8 cellular contexts compared by ENCODE assay signal in the genomic region with DNA sequence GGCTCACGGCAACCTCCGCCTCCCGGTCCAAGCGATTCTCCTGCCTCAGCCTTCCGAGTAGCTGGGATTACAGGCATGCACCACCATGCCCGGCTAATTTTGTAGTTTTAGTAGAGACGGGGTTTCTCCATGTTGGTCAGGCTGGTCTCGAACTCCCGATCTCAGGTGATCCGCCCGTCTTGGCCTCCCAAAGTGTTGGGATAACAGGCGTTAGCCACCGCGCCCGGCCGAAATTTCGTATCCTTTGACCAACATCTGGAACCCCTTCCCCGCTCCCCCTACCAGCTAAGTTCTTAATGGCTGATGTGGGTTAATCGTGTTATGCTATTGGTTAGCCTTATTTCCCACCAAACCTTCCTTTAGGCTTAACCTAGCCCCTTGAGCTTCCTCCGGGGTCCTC.
DNase-seq lines count a peak whose midpoint lies in the region; ATAC-seq, FAIRE-seq and TF ChIP-seq lines count a peak whose summit lies in the region.
"Not testable (repeated sequence)": the region's sequence is repeated elsewhere in the genome, so short reads cannot be mapped to it uniquely, and the experiment has no call there.

No MANE protein-coding gene starts in this region.

- H3K79me2 ChIP-seq in ACC112 (ENCODE audit: control insufficient read depth, insufficient read depth, low read length, unreplicated experiment), result not testable (repeated sequence)

- H3K4me1 ChIP-seq in ACC112 (ENCODE audit: control insufficient read depth, insufficient read depth, low read length, unreplicated experiment) (peaks cover 40% of the 10 kb centered on the region), esophagus muscularis mucosa (peaks cover 22 to 38% (median 34%) of the 10 kb centered on the region in 4 donors)
- not testable (repeated sequence) for H3K4me1 ChIP-seq in kidney (ENCODE audit: control insufficient read depth in 1 of 2, insufficient read depth in 1 of 2, low read depth in 1 of 2, low read length in 2 of 2)

- ATAC-seq in stimulated activated memory B cell treated with anti-CD40 and anti-IgM and Interleukin-4, amounts not matched to agents 10 μg/mL and 1 μg/mL and 100 μg/mL, for 72 hours, result not testable (repeated sequence)

- H3K9me3 Mint-ChIP-seq in HFFc6; activated CD4-positive, alpha-beta T cell treated with anti-CD3 and anti-CD28 coated beads, Interleukin-2, amount 10 ng/mL, durations not matched to agents 7 days and 5 days; nephron progenitor cell; stimulated activated memory B cell treated with anti-CD40 and anti-IgM and Interleukin-4, amounts not matched to agents 10 μg/mL and 1 μg/mL and 100 μg/mL, for 72 hours: not testable (repeated sequence)

- H3K4me3 ChIP-seq in ACC112 (ENCODE audit: low read depth, low read length) (peak overlapping the region; percentile 79), astrocyte of the spinal cord (ENCODE audit: low read depth, low read length) (peak overlapping the region; percentile 32), esophagus muscularis mucosa (peak overlapping the region; percentile 57 to 75 (median 68)), kidney (ENCODE audit: low read length in 2 of 2) (peak overlapping the region; percentile 51 to 66)

- H3K4me3 Mint-ChIP-seq in HFFc6, result peak overlapping the region; percentile 83; the same call in 1 of the 2 replicates
- H3K4me3 Mint-ChIP-seq in activated CD4-positive, alpha-beta T cell treated with anti-CD3 and anti-CD28 coated beads, Interleukin-2, amount 10 ng/mL, durations not matched to agents 7 days and 5 days, result peak overlapping the region; percentile 78
- H3K4me3 Mint-ChIP-seq in nephron progenitor cell, result peak overlapping the region; percentile 67
- H3K4me3 Mint-ChIP-seq in stimulated activated memory B cell treated with anti-CD40 and anti-IgM and Interleukin-4, amounts not matched to agents 10 μg/mL and 1 μg/mL and 100 μg/mL, for 72 hours, result peak overlapping the region; percentile 76

- DNase-seq in HFFc6; activated CD4-positive, alpha-beta T cell treated with anti-CD3 and anti-CD28 coated beads, Interleukin-2, amount 10 ng/mL, durations not matched to agents 7 days and 5 days; astrocyte of the spinal cord (ENCODE audit: low read depth, low spot score); esophagus muscularis mucosa (ENCODE audit: extremely low spot score); kidney; nephron progenitor cell: not testable (repeated sequence)

- not testable (repeated sequence) for TF ChIP-seq EP300 in esophagus muscularis mucosa (IDR thresholded peaks at IDR 0.05)

- not testable (repeated sequence) for FAIRE-seq in kidney (lab: Jason Lieb, UNC)

- H3K27me3 Mint-ChIP-seq in HFFc6 (ENCODE audit: insufficient read depth); activated CD4-positive, alpha-beta T cell treated with anti-CD3 and anti-CD28 coated beads, Interleukin-2, amount 10 ng/mL, durations not matched to agents 7 days and 5 days; stimulated activated memory B cell treated with anti-CD40 and anti-IgM and Interleukin-4, amounts not matched to agents 10 μg/mL and 1 μg/mL and 100 μg/mL, for 72 hours: not testable (repeated sequence)
- H3K27me3 Mint-ChIP-seq in nephron progenitor cell (ENCODE audit: low read depth, poor library complexity), result peaks cover 24% of the 10 kb centered on the region

- not testable (repeated sequence) for TF ChIP-seq CTCF in HFFc6 (IDR thresholded peaks at IDR 0.05); astrocyte of the spinal cord (IDR thresholded peaks at IDR 0.05; ENCODE audit: low read depth, low read length); esophagus muscularis mucosa (IDR thresholded peaks at IDR 0.05); kidney (IDR thresholded peaks at IDR 0.05; ENCODE audit: borderline replicate concordance, extremely low read depth, insufficient read depth); nephron progenitor cell (IDR thresholded peaks at IDR 0.05)

- H3K36me3 ChIP-seq in ACC112 (ENCODE audit: insufficient read depth, low read length); esophagus muscularis mucosa; kidney (ENCODE audit: control insufficient read depth in 1 of 2, insufficient read depth in 2 of 2, low read length in 2 of 2): not testable (repeated sequence)

- WGBS in esophagus muscularis mucosa, result 99% methylated on average over 20 of the region's 20 CpGs

- H3K36me3 Mint-ChIP-seq in HFFc6 (ENCODE audit: low read depth); activated CD4-positive, alpha-beta T cell treated with anti-CD3 and anti-CD28 coated beads, Interleukin-2, amount 10 ng/mL, durations not matched to agents 7 days and 5 days (ENCODE audit: low read depth); nephron progenitor cell (ENCODE audit: low read depth); stimulated activated memory B cell treated with anti-CD40 and anti-IgM and Interleukin-4, amounts not matched to agents 10 μg/mL and 1 μg/mL and 100 μg/mL, for 72 hours: not testable (repeated sequence)

- CTCF ChIA-PET in activated CD4-positive, alpha-beta T cell treated with anti-CD3 and anti-CD28 coated beads, Interleukin-2, amount 10 ng/mL, durations not matched to agents 7 days and 5 days (lab: Charles Lee), result interaction anchor here (0.9 to 5.5 kb wide), 8 partner anchors 19 to 178 kb away, joined by 3 to 32 read pairs (median 4); no protein-coding TSS in a partner anchor

- H3K4me1 Mint-ChIP-seq in HFFc6 (ENCODE audit: low read depth) (peaks cover 52% of the 10 kb centered on the region), nephron progenitor cell (peaks cover 11% of the 10 kb centered on the region)
- peaks cover 71% of the 10 kb centered on the region for H3K4me1 Mint-ChIP-seq in activated CD4-positive, alpha-beta T cell treated with anti-CD3 and anti-CD28 coated beads, Interleukin-2, amount 10 ng/mL, durations not matched to agents 7 days and 5 days
- peaks cover 81% of the 10 kb centered on the region for H3K4me1 Mint-ChIP-seq in stimulated activated memory B cell treated with anti-CD40 and anti-IgM and Interleukin-4, amounts not matched to agents 10 μg/mL and 1 μg/mL and 100 μg/mL, for 72 hours

- H3K9me3 ChIP-seq in esophagus muscularis mucosa; kidney (ENCODE audit: control insufficient read depth in 1 of 2, low read length in 2 of 2): not testable (repeated sequence)

- peak overlapping the region; percentile 98; the same call in 1 of the 2 replicates for H3K27ac ChIP-seq in ACC112 (ENCODE audit: low read depth, low read length)
- H3K27ac ChIP-seq in esophagus muscularis mucosa (replicated peaks in 1 of 4), result peak overlapping the region; percentile 69 to 81 (median 72)
- H3K27ac ChIP-seq in kidney (ENCODE audit: low read depth in 2 of 2, low read length in 2 of 2), result not testable (repeated sequence)

- in situ Hi-C loops in astrocyte of the spinal cord (cut with HindIII; ENCODE audit: low sequenced_read_pairs), result not testable (repeated sequence)

- TF ChIP-seq POLR2A in esophagus muscularis mucosa (IDR thresholded peaks at IDR 0.05; ENCODE audit: low read depth), result not testable (repeated sequence)

- intact Hi-C loops in esophagus muscularis mucosa (cut with DNase I), result loop anchor here (10.0 kb wide), 1 partner anchor 45 kb away; no protein-coding TSS in a partner anchor
- intact Hi-C loops in kidney (cut with DNase I), result not testable (repeated sequence)

- peak overlapping the region; percentile 42 for H2AFZ ChIP-seq in ACC112 (ENCODE audit: low read length, unreplicated experiment)

- H3K27ac Mint-ChIP-seq in HFFc6, nephron progenitor cell: not testable (repeated sequence)
- H3K27ac Mint-ChIP-seq in activated CD4-positive, alpha-beta T cell treated with anti-CD3 and anti-CD28 coated beads, Interleukin-2, amount 10 ng/mL, durations not matched to agents 7 days and 5 days, result peak overlapping the region; percentile 91
- peak overlapping the region; percentile 72 for H3K27ac Mint-ChIP-seq in stimulated activated memory B cell treated with anti-CD40 and anti-IgM and Interleukin-4, amounts not matched to agents 10 μg/mL and 1 μg/mL and 100 μg/mL, for 72 hours

- POLR2A ChIA-PET in activated CD4-positive, alpha-beta T cell treated with anti-CD3 and anti-CD28 coated beads, Interleukin-2, amount 10 ng/mL, durations not matched to agents 7 days and 5 days (lab: Charles Lee), result not testable (repeated sequence)

- peak overlapping the region; percentile 14 to 15 for H3K9ac ChIP-seq in kidney (ENCODE audit: low read length in 2 of 2)

- not testable (repeated sequence) for H3K27me3 ChIP-seq in ACC112 (ENCODE audit: insufficient read depth, low read length); esophagus muscularis mucosa
